In the genomic region with DNA sequence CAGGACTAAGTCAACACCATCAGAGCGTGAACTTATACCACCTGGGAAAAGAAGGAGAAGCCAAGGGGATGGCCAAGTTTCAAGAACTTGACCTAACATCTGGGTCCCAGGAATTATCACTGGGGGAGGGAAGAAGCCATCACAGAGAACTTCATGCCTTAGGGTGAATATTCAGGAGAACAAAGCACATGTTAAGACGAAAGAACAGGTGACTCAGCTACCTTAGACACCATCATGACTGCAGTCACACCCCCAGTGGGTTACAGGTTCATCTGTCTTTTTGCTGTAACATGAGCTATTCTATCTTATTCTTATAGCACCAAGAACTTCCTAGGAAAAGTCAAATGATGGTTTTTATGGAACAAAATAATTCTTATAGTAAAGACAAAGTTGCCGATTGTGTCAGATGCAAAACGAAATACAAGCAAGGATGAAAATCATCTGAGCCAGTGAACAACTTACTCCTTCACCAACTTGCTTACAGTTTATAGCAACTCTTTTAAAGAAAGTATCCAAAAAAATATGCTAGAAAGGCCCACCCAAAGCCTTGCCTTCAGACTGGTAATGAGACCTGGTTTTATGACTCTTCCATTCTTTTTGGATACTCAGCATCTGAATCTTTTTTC, we compare ENCODE assay signal across 32 cellular contexts.
"Had no signal": no experiment of that assay in that cellular context is flagged by ENCODE, and none has a peak within 500 bp of the region (broad histone marks: within the 10 kb centered on the region; RNA-seq: fewer than 3 reads in every experiment).

No MANE protein-coding gene starts in this region.

- H3K27me3 ChIP-seq: adrenal gland, body of pancreas, cardiac muscle cell, colonic mucosa had no signal

- H3K4me3 ChIP-seq: adrenal gland, body of pancreas, cardiac muscle cell, colonic mucosa, esophagus squamous epithelium had no signal

- DNase-seq: activated CD4-positive, alpha-beta memory T cell treated with anti-CD3 and anti-CD28 coated beads for 36 hours; activated CD4-positive, alpha-beta T cell treated with anti-CD3 and anti-CD28 coated beads for 36 hours; activated CD4-positive, CD25-positive, alpha-beta regulatory T cell; activated CD4-positive, CD25-positive, alpha-beta regulatory T cell treated with anti-CD3 and anti-CD28 coated beads, Interleukin-2, amount 50 U/mL, for 72 hours; activated CD8-positive, alpha-beta memory T cell treated with anti-CD3 and anti-CD28 coated beads for 24 hours; activated CD8-positive, alpha-beta memory T cell treated with anti-CD3 and anti-CD28 coated beads, Interleukin-2, amount 50 U/mL, for 4 hours; activated effector memory CD4-positive, alpha-beta T cell treated with anti-CD3 and anti-CD28 coated beads, Interleukin-2, amount 50 U/mL, for 16 hours; activated naive CD4-positive, alpha-beta T cell treated with anti-CD3 and anti-CD28 coated beads for 36 hours; activated naive CD8-positive, alpha-beta T cell treated with anti-CD3 and anti-CD28 coated beads for 36 hours; activated naive CD8-positive, alpha-beta T cell treated with anti-CD3 and anti-CD28 coated beads, Interleukin-2, amount 50 U/mL, for 24 hours; activated T-cell treated with anti-CD3 and anti-CD28 coated beads, Interleukin-2, amount 50 U/mL, for 1 hour; activated T-cell treated with anti-CD3 and anti-CD28 coated beads, Interleukin-2, amount 50 U/mL, for 48 hours; adrenal gland; amygdala; aorta; body of pancreas; central memory CD4-positive, alpha-beta T cell; cerebellar nuclear complex; colonic mucosa; effector CD8-positive, alpha-beta T cell; endodermal cell; erythroblast; esophagus squamous epithelium; head of caudate nucleus; T-helper 1 cell; T-helper 17 cell had no signal

- H3K36me3 ChIP-seq: adrenal gland, cardiac muscle cell, colonic mucosa, esophagus squamous epithelium had no signal

- H3K9me3 Mint-ChIP-seq: activated CD4-positive, alpha-beta T cell treated with anti-CD3 and anti-CD28 coated beads, Interleukin-2, amount 10 ng/mL, durations not matched to agents 24 days and 14 days; activated naive CD4-positive, alpha-beta T cell treated with anti-CD3 and anti-CD28 coated beads, Interleukin-2, amount 50 U/mL, for 24 hours; activated naive CD8-positive, alpha-beta T cell treated with anti-CD3 and anti-CD28 coated beads, Interleukin-2, amount 50 U/mL, for 24 hours; activated T-helper 1 cell treated with anti-CD3 and anti-CD28 coated beads, Interleukin-12 subunit alpha, Interleukin-12 subunit beta, Interleukin-2, Interleukin-4 antibody, amounts not matched to agents 30 ng/mL and 10 ng/mL and 1 ng/mL, durations not matched to agents 14 hours and 24 hours and 36 hours; activated T-helper 2 cell treated with anti-CD3 and anti-CD28 coated beads, Interferon-gamma antibody, Interleukin-2, Interleukin-4, amounts not matched to agents 10 μg/mL and 5 μg/mL and 100 μg/mL, durations not matched to agents 14 hours and 24 hours and 36 hours had no signal

- H3K4me1 ChIP-seq: adrenal gland, body of pancreas, colonic mucosa, esophagus squamous epithelium had no signal

- FAIRE-seq: frontal cortex had no signal

- H3K4me1 Mint-ChIP-seq: activated CD4-positive, alpha-beta T cell treated with anti-CD3 and anti-CD28 coated beads for 36 hours; activated CD4-positive, alpha-beta T cell treated with anti-CD3 and anti-CD28 coated beads, Interleukin-2, amount 10 ng/mL, durations not matched to agents 24 days and 14 days; activated naive CD4-positive, alpha-beta T cell treated with anti-CD3 and anti-CD28 coated beads, Interleukin-2, amount 50 U/mL, for 24 hours; activated naive CD8-positive, alpha-beta T cell treated with anti-CD3 and anti-CD28 coated beads for 36 hours; activated naive CD8-positive, alpha-beta T cell treated with anti-CD3 and anti-CD28 coated beads, Interleukin-2, amount 50 U/mL, for 24 hours; endodermal cell; T-helper 17 cell had no signal

- H3K9me3 ChIP-seq: adrenal gland, body of pancreas, colonic mucosa, esophagus squamous epithelium had no signal

- H3K27ac ChIP-seq: adrenal gland, body of pancreas, cardiac muscle cell, colonic mucosa, esophagus squamous epithelium had no signal

- H3K4me3 Mint-ChIP-seq: activated CD4-positive, alpha-beta memory T cell treated with anti-CD3 and anti-CD28 coated beads for 36 hours; activated CD4-positive, alpha-beta T cell treated with anti-CD3 and anti-CD28 coated beads for 36 hours; activated CD4-positive, alpha-beta T cell treated with anti-CD3 and anti-CD28 coated beads, Interleukin-2, amount 10 ng/mL, durations not matched to agents 24 days and 14 days; activated naive CD4-positive, alpha-beta T cell treated with anti-CD3 and anti-CD28 coated beads for 36 hours; activated naive CD4-positive, alpha-beta T cell treated with anti-CD3 and anti-CD28 coated beads, Interleukin-2, amount 50 U/mL, for 24 hours; activated naive CD8-positive, alpha-beta T cell treated with anti-CD3 and anti-CD28 coated beads for 36 hours; activated naive CD8-positive, alpha-beta T cell treated with anti-CD3 and anti-CD28 coated beads, Interleukin-2, amount 50 U/mL, for 24 hours; activated T-helper 1 cell treated with anti-CD3 and anti-CD28 coated beads, Interleukin-12 subunit alpha, Interleukin-12 subunit beta, Interleukin-2, Interleukin-4 antibody, amounts not matched to agents 30 ng/mL and 10 ng/mL and 1 ng/mL, durations not matched to agents 14 hours and 24 hours and 36 hours; endodermal cell; T-helper 17 cell had no signal

- ATAC-seq: activated CD4-positive, alpha-beta T cell treated with anti-CD3 and anti-CD28 coated beads for 36 hours; activated naive CD8-positive, alpha-beta T cell treated with anti-CD3 and anti-CD28 coated beads, Interleukin-2, amount 50 U/mL, for 24 hours; body of pancreas; T-helper 17 cell had no signal

- H3K27ac Mint-ChIP-seq: activated CD4-positive, alpha-beta memory T cell treated with anti-CD3 and anti-CD28 coated beads for 36 hours; activated CD4-positive, alpha-beta T cell treated with anti-CD3 and anti-CD28 coated beads for 36 hours; activated CD4-positive, alpha-beta T cell treated with anti-CD3 and anti-CD28 coated beads, Interleukin-2, amount 10 ng/mL, durations not matched to agents 24 days and 14 days; activated naive CD4-positive, alpha-beta T cell treated with anti-CD3 and anti-CD28 coated beads for 36 hours; activated naive CD4-positive, alpha-beta T cell treated with anti-CD3 and anti-CD28 coated beads, Interleukin-2, amount 50 U/mL, for 24 hours; activated naive CD8-positive, alpha-beta T cell treated with anti-CD3 and anti-CD28 coated beads for 36 hours; activated naive CD8-positive, alpha-beta T cell treated with anti-CD3 and anti-CD28 coated beads, Interleukin-2, amount 50 U/mL, for 24 hours; activated T-helper 1 cell treated with anti-CD3 and anti-CD28 coated beads, Interleukin-12 subunit alpha, Interleukin-12 subunit beta, Interleukin-2, Interleukin-4 antibody, amounts not matched to agents 30 ng/mL and 10 ng/mL and 1 ng/mL, durations not matched to agents 14 hours and 24 hours and 36 hours; activated T-helper 2 cell treated with anti-CD3 and anti-CD28 coated beads, Interferon-gamma antibody, Interleukin-2, Interleukin-4, amounts not matched to agents 10 μg/mL and 5 μg/mL and 100 μg/mL, durations not matched to agents 14 hours and 24 hours and 36 hours; endodermal cell; T-helper 17 cell had no signal

- H3K36me3 Mint-ChIP-seq: activated CD4-positive, alpha-beta memory T cell treated with anti-CD3 and anti-CD28 coated beads for 36 hours; activated naive CD4-positive, alpha-beta T cell treated with anti-CD3 and anti-CD28 coated beads, Interleukin-2, amount 50 U/mL, for 24 hours; activated naive CD8-positive, alpha-beta T cell treated with anti-CD3 and anti-CD28 coated beads for 36 hours had no signal
